8 cellular contexts compared by ENCODE assay signal in the genomic region with DNA sequence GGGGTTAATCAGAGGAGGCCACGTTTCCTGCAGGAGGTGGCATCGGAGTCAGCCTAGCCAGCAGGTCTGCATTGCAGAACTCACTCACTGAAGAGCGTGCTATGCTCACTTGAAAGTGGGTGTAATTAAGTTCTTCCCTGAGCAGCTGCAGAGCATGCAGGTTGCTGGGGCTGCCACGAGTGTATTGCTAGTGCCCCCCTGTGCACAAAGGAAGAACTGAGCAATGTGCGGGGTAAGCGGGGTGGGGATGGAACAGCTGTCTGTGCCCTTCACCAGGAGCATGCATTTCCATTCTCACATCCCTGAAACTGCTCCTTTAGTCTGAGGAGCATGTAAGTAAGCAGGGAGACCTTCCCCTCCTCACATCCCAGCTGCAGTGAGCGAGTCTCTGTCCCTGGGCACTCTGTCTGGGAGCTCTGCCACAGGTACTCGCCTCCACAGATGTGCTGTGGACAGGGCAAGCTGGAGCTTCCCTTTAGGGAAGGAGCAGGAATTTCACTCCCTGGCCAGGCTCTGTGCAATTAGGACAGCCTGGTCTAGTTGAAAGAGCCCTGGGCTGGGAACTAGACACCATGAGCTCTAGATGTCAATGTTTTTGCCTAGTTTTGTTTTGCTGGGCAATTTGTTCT.
DNase-seq lines count a peak whose midpoint lies in the region; ATAC-seq and TF ChIP-seq lines count a peak whose summit lies in the region.

No MANE protein-coding gene starts in this region.

- H3K4me3 ChIP-seq in mammary epithelial cell (replicated peaks in 1 of 3; ENCODE audit: insufficient read depth in 1 of 3, low read depth in 2 of 3, low read length in 3 of 3) (no peak overlapping the region), cardiac fibroblast (replicated peaks in 1 of 2; ENCODE audit: low read depth in 2 of 2, low read length in 2 of 2) (no peak overlapping the region)

- H3K36me3 ChIP-seq in mammary epithelial cell (ENCODE audit: insufficient read depth, low read length): no peaks in the 10 kb centered on the region

- H3K36me3 Mint-ChIP-seq in MCF 10A (ENCODE audit: insufficient read depth, unreplicated experiment): no peaks in the 10 kb centered on the region

- intact Hi-C loops in mammary epithelial cell (cut with micrococcal nuclease): loop anchor here (1.0 to 10.0 kb wide), 6 partner anchors 127 to 707 kb away; no protein-coding TSS in a partner anchor
- intact Hi-C loops in MCF 10A (cut with micrococcal nuclease): no loop called here

- in situ Hi-C loops in mammary epithelial cell (cut with MboI; ENCODE audit: low sequenced_read_pairs in 2 of 2): no loop called here

- BruUV-seq in mammary epithelial cell (replicated peaks; lab: Mats Ljungman, UMichigan) (no TSS peak), MCF 10A (replicated peaks; lab: Mats Ljungman, UMichigan) (no TSS peak)

- H3K27ac ChIP-seq in mammary epithelial cell (ENCODE audit: insufficient read depth, low read depth, low read length): no peak overlapping the region

- POLR2A ChIA-PET in MCF 10A (lab: Yijun Ruan, JAX): no interaction called here

- ATAC-seq in HG03045 (IDR thresholded peaks at IDR 0.05; ENCODE audit: unreplicated experiment): peak; percentile 87
- no peak for ATAC-seq in HG02973 (IDR thresholded peaks at IDR 0.05; ENCODE audit: unreplicated experiment)

- H4K20me1 ChIP-seq in mammary epithelial cell (ENCODE audit: insufficient read depth, low read length): no peaks in the 10 kb centered on the region

- no peak overlapping the region for H3K27ac Mint-ChIP-seq in MCF 10A (ENCODE audit: low read depth, unreplicated experiment)

- H3K4me1 ChIP-seq in mammary epithelial cell (ENCODE audit: insufficient read depth, low read length): no peaks in the 10 kb centered on the region

- DNase-seq in mammary epithelial cell (peak; percentile 39), MCF 10A (ENCODE audit: unreplicated experiment) (no peak), NCI-H345 treated with DMSO at 0.1 percent for 48 hours (lab: John Stamatoyannopoulos, UW; ENCODE audit: unreplicated experiment) (peak; percentile 96), cardiac fibroblast (ENCODE audit: low read depth in 2 of 2) (peak; percentile 38 to 59), myocyte (ENCODE audit: low read depth) (peak; percentile 79), kidney glomerular epithelial cell (lab: John Stamatoyannopoulos, UW) (no peak)

- TF ChIP-seq CTCF in mammary epithelial cell (conservative IDR thresholded peaks at IDR 0.05 in 1 of 2, IDR thresholded peaks at IDR 0.05 in 1 of 2; ENCODE audit: extremely low read depth in 1 of 2, insufficient read depth in 1 of 2, low read depth in 1 of 2, low read length in 2 of 2): peak; percentile 62 to 71
- no peak for TF ChIP-seq CTCF in MCF 10A (IDR thresholded peaks at IDR 0.05; ENCODE audit: unreplicated experiment)
- TF ChIP-seq CTCF in cardiac fibroblast (IDR thresholded peaks at IDR 0.05; ENCODE audit: low read depth, low read length): peak; percentile 62

- dilution Hi-C loops in mammary epithelial cell (cut with HindIII; ENCODE audit: low sequenced_read_pairs): no loop called here

- 0% methylated on average over 4 of the region's 8 CpGs for WGBS in mammary epithelial cell (ENCODE audit: low coverage, missing lambda C conversion rate)

- no peaks in the 10 kb centered on the region for H3K79me2 ChIP-seq in mammary epithelial cell (ENCODE audit: insufficient read depth, low read length)

- H3K4me1 Mint-ChIP-seq in MCF 10A (ENCODE audit: insufficient read depth, unreplicated experiment): no peaks in the 10 kb centered on the region

- H3K27me3 ChIP-seq in mammary epithelial cell (ENCODE audit: insufficient read depth, low read length): no peaks in the 10 kb centered on the region

- no peak overlapping the region for H3K9ac ChIP-seq in mammary epithelial cell (ENCODE audit: insufficient read depth, low read length)

- peaks cover 36% of the 10 kb centered on the region for H3K9me3 Mint-ChIP-seq in MCF 10A (ENCODE audit: unreplicated experiment)

- H3K4me2 ChIP-seq in mammary epithelial cell (ENCODE audit: insufficient read depth, low read depth, low read length): no peak overlapping the region

- H3K27me3 Mint-ChIP-seq in MCF 10A (ENCODE audit: insufficient read depth, unreplicated experiment): no peaks in the 10 kb centered on the region

- CTCF ChIA-PET in mammary epithelial cell (lab: Charles Lee; ENCODE audit: low non-redundant PET) (interaction anchor here (1.1 kb wide), 1 partner anchor 275 kb away, joined by 3 read pairs; no protein-coding TSS in a partner anchor), MCF 10A (lab: Yijun Ruan, JAX) (no interaction called here)

- no peaks in the 10 kb centered on the region for H3K9me3 ChIP-seq in mammary epithelial cell (replicated peaks; ENCODE audit: insufficient read depth, low read length)

- no peak overlapping the region for H2AFZ ChIP-seq in mammary epithelial cell (ENCODE audit: low read depth, low read length)

- H3K4me3 Mint-ChIP-seq in MCF 10A (ENCODE audit: unreplicated experiment): no peak overlapping the region

Comparison
In these comparisons a context has a peak if more than half of its experiments do, and no peak if none do; other contexts are left out.
1. DNase-seq: peak in mammary epithelial cell (single experiment), NCI-H345 treated with DMSO at 0.1 percent for 48 hours (single experiment), cardiac fibroblast (2 of 2) and myocyte (single experiment); none in MCF 10A (single experiment) and kidney glomerular epithelial cell (single experiment).